1 cellular context compared by ENCODE assay signal in the genomic region with DNA sequence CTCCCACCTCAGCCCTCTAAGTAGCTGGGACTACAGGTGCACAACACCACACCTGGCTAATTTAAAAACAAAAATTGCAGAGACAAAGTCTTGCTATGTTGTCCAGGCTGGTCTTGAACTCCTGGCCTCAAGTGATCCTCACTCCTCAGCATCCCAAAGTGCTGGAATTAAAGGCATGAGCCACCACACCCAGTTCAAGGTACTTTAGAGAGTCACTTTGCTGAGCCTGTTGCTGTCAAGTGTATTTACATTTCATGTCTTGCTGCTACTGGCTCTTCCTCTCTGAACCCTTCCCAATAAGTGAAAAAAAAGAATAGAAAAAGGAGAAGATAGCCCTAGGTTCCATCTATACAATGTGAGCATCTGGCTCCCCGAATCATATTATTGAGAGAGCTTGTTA.
TF ChIP-seq lines count a peak whose summit lies in the region.

No MANE protein-coding gene starts in this region.

TF ChIP-seq in K562, 482 proteins besides CTCF, POLR2A, EP300 and RAD21 (continued from another document):
- TF ChIP-seq, protein P1, sequence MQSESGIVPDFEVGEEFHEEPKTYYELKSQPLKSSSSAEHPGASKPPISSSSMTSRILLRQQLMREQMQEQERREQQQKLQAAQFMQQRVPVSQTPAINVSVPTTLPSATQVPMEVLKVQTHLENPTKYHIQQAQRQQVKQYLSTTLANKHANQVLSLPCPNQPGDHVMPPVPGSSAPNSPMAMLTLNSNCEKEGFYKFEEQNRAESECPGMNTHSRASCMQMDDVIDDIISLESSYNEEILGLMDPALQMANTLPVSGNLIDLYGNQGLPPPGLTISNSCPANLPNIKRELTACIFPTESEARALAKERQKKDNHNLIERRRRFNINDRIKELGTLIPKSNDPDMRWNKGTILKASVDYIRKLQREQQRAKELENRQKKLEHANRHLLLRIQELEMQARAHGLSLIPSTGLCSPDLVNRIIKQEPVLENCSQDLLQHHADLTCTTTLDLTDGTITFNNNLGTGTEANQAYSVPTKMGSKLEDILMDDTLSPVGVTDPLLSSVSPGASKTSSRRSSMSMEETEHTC (IDR thresholded peaks at IDR 0.05), result no peak
- TF ChIP-seq PHB (CRISPR knock-in tag; IDR thresholded peaks at IDR 0.05) (no peak), ETS2 (tag; IDR thresholded peaks at IDR 0.05; ENCODE audit: borderline replicate concordance, poor library complexity, severe bottlenecking) (no peak), MCM7 (IDR thresholded peaks at IDR 0.05) (no peak), POLR2H (tag; IDR thresholded peaks at IDR 0.05; ENCODE audit: low read depth) (no peak), ZNF165 (CRISPR knock-in tag; IDR thresholded peaks at IDR 0.05; ENCODE audit: borderline replicate concordance) (no peak), ATF1 (CRISPR knock-in tag; IDR thresholded peaks at IDR 0.05) (no peak), ATF1 (tag; IDR thresholded peaks at IDR 0.05) (no peak), EGR1 (conservative IDR thresholded peaks at IDR 0.05) (no peak), KAT8 (IDR thresholded peaks at IDR 0.05; ENCODE audit: low read depth) (no peak), RBBP5 (IDR thresholded peaks at IDR 0.05; ENCODE audit: borderline replicate concordance, insufficient read depth, low read length, poor library complexity, severe bottlenecking) (no peak), CBX8 (IDR thresholded peaks at IDR 0.05; ENCODE audit: borderline replicate concordance, extremely low read depth, low read depth, low read length, poor library complexity, severe bottlenecking) (no peak), CREBBP (IDR thresholded peaks at IDR 0.05; ENCODE audit: low read depth, low read length) (no peak)
- TF ChIP-seq, protein P2, sequence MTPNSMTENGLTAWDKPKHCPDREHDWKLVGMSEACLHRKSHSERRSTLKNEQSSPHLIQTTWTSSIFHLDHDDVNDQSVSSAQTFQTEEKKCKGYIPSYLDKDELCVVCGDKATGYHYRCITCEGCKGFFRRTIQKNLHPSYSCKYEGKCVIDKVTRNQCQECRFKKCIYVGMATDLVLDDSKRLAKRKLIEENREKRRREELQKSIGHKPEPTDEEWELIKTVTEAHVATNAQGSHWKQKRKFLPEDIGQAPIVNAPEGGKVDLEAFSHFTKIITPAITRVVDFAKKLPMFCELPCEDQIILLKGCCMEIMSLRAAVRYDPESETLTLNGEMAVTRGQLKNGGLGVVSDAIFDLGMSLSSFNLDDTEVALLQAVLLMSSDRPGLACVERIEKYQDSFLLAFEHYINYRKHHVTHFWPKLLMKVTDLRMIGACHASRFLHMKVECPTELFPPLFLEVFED (CRISPR knock-in tag; conservative IDR thresholded peaks at IDR 0.05), result no peak
- TF ChIP-seq, protein P3, sequence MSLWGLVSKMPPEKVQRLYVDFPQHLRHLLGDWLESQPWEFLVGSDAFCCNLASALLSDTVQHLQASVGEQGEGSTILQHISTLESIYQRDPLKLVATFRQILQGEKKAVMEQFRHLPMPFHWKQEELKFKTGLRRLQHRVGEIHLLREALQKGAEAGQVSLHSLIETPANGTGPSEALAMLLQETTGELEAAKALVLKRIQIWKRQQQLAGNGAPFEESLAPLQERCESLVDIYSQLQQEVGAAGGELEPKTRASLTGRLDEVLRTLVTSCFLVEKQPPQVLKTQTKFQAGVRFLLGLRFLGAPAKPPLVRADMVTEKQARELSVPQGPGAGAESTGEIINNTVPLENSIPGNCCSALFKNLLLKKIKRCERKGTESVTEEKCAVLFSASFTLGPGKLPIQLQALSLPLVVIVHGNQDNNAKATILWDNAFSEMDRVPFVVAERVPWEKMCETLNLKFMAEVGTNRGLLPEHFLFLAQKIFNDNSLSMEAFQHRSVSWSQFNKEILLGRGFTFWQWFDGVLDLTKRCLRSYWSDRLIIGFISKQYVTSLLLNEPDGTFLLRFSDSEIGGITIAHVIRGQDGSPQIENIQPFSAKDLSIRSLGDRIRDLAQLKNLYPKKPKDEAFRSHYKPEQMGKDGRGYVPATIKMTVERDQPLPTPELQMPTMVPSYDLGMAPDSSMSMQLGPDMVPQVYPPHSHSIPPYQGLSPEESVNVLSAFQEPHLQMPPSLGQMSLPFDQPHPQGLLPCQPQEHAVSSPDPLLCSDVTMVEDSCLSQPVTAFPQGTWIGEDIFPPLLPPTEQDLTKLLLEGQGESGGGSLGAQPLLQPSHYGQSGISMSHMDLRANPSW (CRISPR knock-in tag; IDR thresholded peaks at IDR 0.05), result no peak
- TF ChIP-seq, protein P4, sequence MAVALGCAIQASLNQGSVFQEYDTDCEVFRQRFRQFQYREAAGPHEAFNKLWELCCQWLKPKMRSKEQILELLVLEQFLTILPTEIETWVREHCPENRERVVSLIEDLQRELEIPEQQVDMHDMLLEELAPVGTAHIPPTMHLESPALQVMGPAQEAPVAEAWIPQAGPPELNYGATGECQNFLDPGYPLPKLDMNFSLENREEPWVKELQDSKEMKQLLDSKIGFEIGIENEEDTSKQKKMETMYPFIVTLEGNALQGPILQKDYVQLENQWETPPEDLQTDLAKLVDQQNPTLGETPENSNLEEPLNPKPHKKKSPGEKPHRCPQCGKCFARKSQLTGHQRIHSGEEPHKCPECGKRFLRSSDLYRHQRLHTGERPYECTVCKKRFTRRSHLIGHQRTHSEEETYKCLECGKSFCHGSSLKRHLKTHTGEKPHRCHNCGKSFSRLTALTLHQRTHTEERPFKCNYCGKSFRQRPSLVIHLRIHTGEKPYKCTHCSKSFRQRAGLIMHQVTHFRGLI (CRISPR knock-in tag; IDR thresholded peaks at IDR 0.05), result no peak
- TF ChIP-seq, protein P5, sequence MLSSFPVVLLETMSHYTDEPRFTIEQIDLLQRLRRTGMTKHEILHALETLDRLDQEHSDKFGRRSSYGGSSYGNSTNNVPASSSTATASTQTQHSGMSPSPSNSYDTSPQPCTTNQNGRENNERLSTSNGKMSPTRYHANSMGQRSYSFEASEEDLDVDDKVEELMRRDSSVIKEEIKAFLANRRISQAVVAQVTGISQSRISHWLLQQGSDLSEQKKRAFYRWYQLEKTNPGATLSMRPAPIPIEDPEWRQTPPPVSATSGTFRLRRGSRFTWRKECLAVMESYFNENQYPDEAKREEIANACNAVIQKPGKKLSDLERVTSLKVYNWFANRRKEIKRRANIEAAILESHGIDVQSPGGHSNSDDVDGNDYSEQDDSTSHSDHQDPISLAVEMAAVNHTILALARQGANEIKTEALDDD (IDR thresholded peaks at IDR 0.05), result no peak
TF ChIP-seq in K562: peak in this region for 0.
